Comparison of ENCODE assay signal across 8 cellular contexts in the genomic region with DNA sequence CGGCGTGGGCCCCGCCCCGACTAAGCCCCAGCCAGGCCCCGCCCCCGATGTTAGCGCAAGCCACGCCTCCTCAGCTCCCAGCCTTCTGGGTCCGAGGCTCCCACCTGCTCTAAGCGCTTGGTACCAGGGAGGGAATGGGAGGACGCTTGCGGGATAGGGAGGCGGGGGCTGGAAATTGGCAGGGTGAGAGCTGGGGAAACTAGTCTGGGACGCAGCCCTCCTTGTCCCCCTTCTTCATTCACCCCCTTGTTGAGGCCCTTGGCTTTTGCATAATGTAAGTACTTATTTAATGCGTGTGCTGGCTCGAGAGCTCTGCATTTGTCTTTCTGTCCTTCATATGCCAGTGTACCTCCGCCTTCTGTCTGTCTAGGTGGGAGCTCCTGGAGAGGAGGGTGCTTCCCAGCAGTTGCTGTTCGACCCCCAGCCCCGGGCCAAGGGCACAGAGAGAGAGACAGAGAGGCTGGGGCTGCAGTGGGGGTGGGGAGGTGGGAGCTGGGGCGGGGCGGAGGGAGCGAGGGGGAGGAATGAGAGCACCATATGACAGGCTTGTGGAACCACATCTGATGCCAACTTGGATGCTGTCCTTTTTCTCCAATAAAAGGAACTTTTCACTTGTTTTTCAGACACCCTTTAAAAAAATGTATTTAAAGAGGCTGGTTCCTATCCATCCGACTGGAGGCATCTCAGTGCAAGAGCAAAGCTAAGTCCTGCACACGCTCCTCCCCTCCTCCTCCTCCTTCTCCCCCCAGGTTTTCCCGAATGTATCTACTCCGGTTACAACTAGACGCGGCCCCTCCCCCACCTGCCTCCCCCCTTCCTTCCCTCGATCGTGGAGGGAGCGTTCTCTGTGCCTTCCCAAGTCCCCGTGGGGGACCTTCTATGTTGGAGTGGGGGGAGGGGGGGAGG. TPM values are rescaled to one million over a fixed set of nuclear protein-coding genes. Genes with fewer than 3 reads are reported as not detected.
DNase-seq lines count a peak whose midpoint lies in the region; ATAC-seq and TF ChIP-seq lines count a peak whose summit lies in the region.

No MANE protein-coding gene starts in this region.

- ATAC-seq in GM18502 (IDR thresholded peaks at IDR 0.05; ENCODE audit: poor library complexity, unreplicated experiment) (peak; percentile 60), HG03108 (IDR thresholded peaks at IDR 0.05; ENCODE audit: unreplicated experiment) (peak; percentile 40), GM18519 (IDR thresholded peaks at IDR 0.05; ENCODE audit: low FRiP score, unreplicated experiment) (no peak)

- H3K27me3 ChIP-seq in liver (ENCODE audit: control insufficient read depth in 4 of 4, insufficient read depth in 4 of 4, low read length in 3 of 4), result no peaks in the 10 kb centered on the region

- DNase-seq in NCI-H524 (lab: John Stamatoyannopoulos, UW), result peak; percentile 73 to 79
- peak; percentile 56 to 62 for DNase-seq in activated CD4-positive, alpha-beta T cell treated with anti-CD3 and anti-CD28 coated beads, Interleukin-2, amount 50 U/mL, for 24 hours (ENCODE audit: low read depth in 1 of 2, low spot score in 1 of 2)
- peak; percentile 82 for DNase-seq in stimulated activated CD4-positive, alpha-beta T cell treated with anti-CD3 and anti-CD28 coated beads, Interleukin-4, amount 100 ng/mL, for 1 hour

- peaks cover 5 to 20% (median 14%) of the 10 kb centered on the region in 4 donors for H3K4me1 ChIP-seq in liver (ENCODE audit: control insufficient read depth in 4 of 4, insufficient read depth in 4 of 4, low read length in 3 of 4)

- peaks cover 56% of the 10 kb centered on the region for H3K4me1 Mint-ChIP-seq in dendritic cell treated with granulocyte-macrophage colony-stimulating factor and Interleukin-4, amounts not matched to agents 40 ng/mL and 50 ng/mL, for 4 days (ENCODE audit: low read depth)

- no peaks in the 10 kb centered on the region for H3K9me3 ChIP-seq in liver (ENCODE audit: control insufficient read depth in 4 of 4, low read length in 3 of 4)

- peak overlapping the region; percentile 74 for H3K27ac Mint-ChIP-seq in dendritic cell treated with granulocyte-macrophage colony-stimulating factor and Interleukin-4, amounts not matched to agents 40 ng/mL and 50 ng/mL, for 4 days

- H3K27ac ChIP-seq in liver (ENCODE audit: low read depth in 1 of 2, low read length in 2 of 2), result peak overlapping the region in 1 of 2 donors; percentile 49

- H3K36me3 Mint-ChIP-seq in dendritic cell treated with granulocyte-macrophage colony-stimulating factor and Interleukin-4, amounts not matched to agents 40 ng/mL and 50 ng/mL, for 4 days (ENCODE audit: low read depth), result no peaks in the 10 kb centered on the region

- H3K27me3 Mint-ChIP-seq in dendritic cell treated with granulocyte-macrophage colony-stimulating factor and Interleukin-4, amounts not matched to agents 40 ng/mL and 50 ng/mL, for 4 days, result peaks cover 21% of the 10 kb centered on the region

- TF ChIP-seq RAD21 in liver (IDR thresholded peaks at IDR 0.05), result no peak

- peak overlapping the region; percentile 86 for H3K4me3 Mint-ChIP-seq in dendritic cell treated with granulocyte-macrophage colony-stimulating factor and Interleukin-4, amounts not matched to agents 40 ng/mL and 50 ng/mL, for 4 days

- no peaks in the 10 kb centered on the region for H3K9me3 Mint-ChIP-seq in dendritic cell treated with granulocyte-macrophage colony-stimulating factor and Interleukin-4, amounts not matched to agents 40 ng/mL and 50 ng/mL, for 4 days

- TF ChIP-seq CTCF in liver (IDR thresholded peaks at IDR 0.05; ENCODE audit: low read depth, low read length, missing input control), result no peak

- H3K4me3 ChIP-seq in liver (ENCODE audit: low read depth in 1 of 3, low read length in 3 of 3), result peak overlapping the region in 2 of 3 donors; percentile 64 to 68

- no peak overlapping the region for H3K9ac ChIP-seq in liver (ENCODE audit: low read depth in 1 of 2, low read length in 2 of 2)

- intact Hi-C loops in dendritic cell treated with granulocyte-macrophage colony-stimulating factor and Interleukin-4, amounts not matched to agents 40 ng/mL and 50 ng/mL, for 4 days (cut with micrococcal nuclease), result no loop called here

- H3K36me3 ChIP-seq in liver (ENCODE audit: control insufficient read depth in 4 of 4, insufficient read depth in 3 of 4, low read depth in 1 of 4, low read length in 3 of 4), result no peaks in the 10 kb centered on the region

- WGBS in liver, result 2% methylated on average over 32 of the region's 32 CpGs

TF ChIP-seq in liver, 16 proteins besides CTCF, POLR2A, EP300 and RAD21:
- TF ChIP-seq RXRA (IDR thresholded peaks at IDR 0.05) (no peak), FOXA2 (IDR thresholded peaks at IDR 0.05) (no peak), JUND (IDR thresholded peaks at IDR 0.05) (no peak), HNF4A (conservative IDR thresholded peaks at IDR 0.05) (no peak), FOXA1 (IDR thresholded peaks at IDR 0.05) (no peak), TAF1 (conservative IDR thresholded peaks at IDR 0.05) (no peak), YY1 (IDR thresholded peaks at IDR 0.05) (no peak), NR2F2 (IDR thresholded peaks at IDR 0.05) (no peak), SP1 (IDR thresholded peaks at IDR 0.05) (no peak), EGR1 (IDR thresholded peaks at IDR 0.05; ENCODE audit: low read depth in 2 of 2) (no peak), GABPA (IDR thresholded peaks at IDR 0.05 in 1 of 2, conservative IDR thresholded peaks at IDR 0.05 in 1 of 2) (no peak), HNF4G (IDR thresholded peaks at IDR 0.05) (no peak)
- TF ChIP-seq, protein P1, sequence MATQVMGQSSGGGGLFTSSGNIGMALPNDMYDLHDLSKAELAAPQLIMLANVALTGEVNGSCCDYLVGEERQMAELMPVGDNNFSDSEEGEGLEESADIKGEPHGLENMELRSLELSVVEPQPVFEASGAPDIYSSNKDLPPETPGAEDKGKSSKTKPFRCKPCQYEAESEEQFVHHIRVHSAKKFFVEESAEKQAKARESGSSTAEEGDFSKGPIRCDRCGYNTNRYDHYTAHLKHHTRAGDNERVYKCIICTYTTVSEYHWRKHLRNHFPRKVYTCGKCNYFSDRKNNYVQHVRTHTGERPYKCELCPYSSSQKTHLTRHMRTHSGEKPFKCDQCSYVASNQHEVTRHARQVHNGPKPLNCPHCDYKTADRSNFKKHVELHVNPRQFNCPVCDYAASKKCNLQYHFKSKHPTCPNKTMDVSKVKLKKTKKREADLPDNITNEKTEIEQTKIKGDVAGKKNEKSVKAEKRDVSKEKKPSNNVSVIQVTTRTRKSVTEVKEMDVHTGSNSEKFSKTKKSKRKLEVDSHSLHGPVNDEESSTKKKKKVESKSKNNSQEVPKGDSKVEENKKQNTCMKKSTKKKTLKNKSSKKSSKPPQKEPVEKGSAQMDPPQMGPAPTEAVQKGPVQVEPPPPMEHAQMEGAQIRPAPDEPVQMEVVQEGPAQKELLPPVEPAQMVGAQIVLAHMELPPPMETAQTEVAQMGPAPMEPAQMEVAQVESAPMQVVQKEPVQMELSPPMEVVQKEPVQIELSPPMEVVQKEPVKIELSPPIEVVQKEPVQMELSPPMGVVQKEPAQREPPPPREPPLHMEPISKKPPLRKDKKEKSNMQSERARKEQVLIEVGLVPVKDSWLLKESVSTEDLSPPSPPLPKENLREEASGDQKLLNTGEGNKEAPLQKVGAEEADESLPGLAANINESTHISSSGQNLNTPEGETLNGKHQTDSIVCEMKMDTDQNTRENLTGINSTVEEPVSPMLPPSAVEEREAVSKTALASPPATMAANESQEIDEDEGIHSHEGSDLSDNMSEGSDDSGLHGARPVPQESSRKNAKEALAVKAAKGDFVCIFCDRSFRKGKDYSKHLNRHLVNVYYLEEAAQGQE (IDR thresholded peaks at IDR 0.05), result no peak
- TF ChIP-seq, protein P2, sequence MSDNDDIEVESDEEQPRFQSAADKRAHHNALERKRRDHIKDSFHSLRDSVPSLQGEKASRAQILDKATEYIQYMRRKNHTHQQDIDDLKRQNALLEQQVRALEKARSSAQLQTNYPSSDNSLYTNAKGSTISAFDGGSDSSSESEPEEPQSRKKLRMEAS (IDR thresholded peaks at IDR 0.05), result no peak
- TF ChIP-seq, protein P3, sequence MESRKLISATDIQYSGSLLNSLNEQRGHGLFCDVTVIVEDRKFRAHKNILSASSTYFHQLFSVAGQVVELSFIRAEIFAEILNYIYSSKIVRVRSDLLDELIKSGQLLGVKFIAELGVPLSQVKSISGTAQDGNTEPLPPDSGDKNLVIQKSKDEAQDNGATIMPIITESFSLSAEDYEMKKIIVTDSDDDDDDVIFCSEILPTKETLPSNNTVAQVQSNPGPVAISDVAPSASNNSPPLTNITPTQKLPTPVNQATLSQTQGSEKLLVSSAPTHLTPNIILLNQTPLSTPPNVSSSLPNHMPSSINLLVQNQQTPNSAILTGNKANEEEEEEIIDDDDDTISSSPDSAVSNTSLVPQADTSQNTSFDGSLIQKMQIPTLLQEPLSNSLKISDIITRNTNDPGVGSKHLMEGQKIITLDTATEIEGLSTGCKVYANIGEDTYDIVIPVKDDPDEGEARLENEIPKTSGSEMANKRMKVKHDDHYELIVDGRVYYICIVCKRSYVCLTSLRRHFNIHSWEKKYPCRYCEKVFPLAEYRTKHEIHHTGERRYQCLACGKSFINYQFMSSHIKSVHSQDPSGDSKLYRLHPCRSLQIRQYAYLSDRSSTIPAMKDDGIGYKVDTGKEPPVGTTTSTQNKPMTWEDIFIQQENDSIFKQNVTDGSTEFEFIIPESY (IDR thresholded peaks at IDR 0.05), result no peak
- TF ChIP-seq, protein P4, sequence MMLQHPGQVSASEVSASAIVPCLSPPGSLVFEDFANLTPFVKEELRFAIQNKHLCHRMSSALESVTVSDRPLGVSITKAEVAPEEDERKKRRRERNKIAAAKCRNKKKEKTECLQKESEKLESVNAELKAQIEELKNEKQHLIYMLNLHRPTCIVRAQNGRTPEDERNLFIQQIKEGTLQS (IDR thresholded peaks at IDR 0.05), result no peak

RNA-seq across cellular contexts. Expression of gene MAP1LC3B2, which starts 25.6 kb away (rescaled TPM):
- not detected for total RNA-seq in liver
- 1 to 10 TPM; 1.3 to 7.7 TPM for polyA plus RNA-seq in liver
